In the genomic region with DNA sequence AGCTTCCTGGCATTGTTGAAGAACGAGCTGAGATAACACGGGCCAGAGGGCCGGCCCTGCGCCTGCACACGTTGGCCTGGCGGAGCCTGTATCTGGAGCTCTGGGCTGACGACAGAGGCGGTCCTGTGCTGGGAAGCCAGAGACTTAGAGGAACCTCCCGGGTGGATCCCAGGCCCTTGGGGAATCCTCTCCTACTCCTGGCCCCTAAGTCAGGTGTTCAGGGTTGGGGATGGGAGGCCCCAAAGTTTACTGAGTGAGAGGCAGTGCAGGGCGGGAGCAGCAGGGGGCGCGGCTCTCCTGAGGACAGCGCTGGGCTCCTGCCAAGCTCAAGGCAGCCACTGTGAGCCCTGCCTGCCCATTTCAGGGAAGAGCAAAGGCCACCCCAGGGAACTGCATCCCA, we compare ENCODE assay signal across 9 cellular contexts. TPM values are rescaled to one million over a fixed set of nuclear protein-coding genes. Genes with fewer than 3 reads are reported as not detected.
DNase-seq lines count a peak whose midpoint lies in the region; ATAC-seq and TF ChIP-seq lines count a peak whose summit lies in the region.
"Had no signal": no experiment of that assay in that cellular context is flagged by ENCODE, and none has a peak within 500 bp of the region (broad histone marks: within the 10 kb centered on the region; RNA-seq: fewer than 3 reads in every experiment).

No MANE protein-coding gene starts in this region.

- H4K20me1 ChIP-seq in Loucy (ENCODE audit: insufficient read depth, low read length, poor library complexity, severe bottlenecking) = no peaks in the 10 kb centered on the region

- no peak overlapping the region for H3K4me3 Mint-ChIP-seq in activated CD4-positive, alpha-beta memory T cell treated with anti-CD3 and anti-CD28 coated beads for 36 hours
- H3K4me3 Mint-ChIP-seq: dendritic cell treated with granulocyte-macrophage colony-stimulating factor and Interleukin-4, amounts not matched to agents 40 ng/mL and 50 ng/mL, for 4 days had no signal

- no peaks in the 10 kb centered on the region for H3K79me2 ChIP-seq in Loucy (ENCODE audit: insufficient read depth, low read length)

- H3K9me3 ChIP-seq in Loucy (ENCODE audit: insufficient read depth, low read depth, low read length) = no peaks in the 10 kb centered on the region

- H3K4me3 ChIP-seq in Loucy (ENCODE audit: low read length, poor library complexity, severe bottlenecking) (no peak overlapping the region), dorsolateral prefrontal cortex (no peak overlapping the region)

- no peaks in the 10 kb centered on the region for H3K4me1 ChIP-seq in Loucy (ENCODE audit: insufficient read depth, low read length, poor library complexity, severe bottlenecking)

- no peak overlapping the region for H2AFZ ChIP-seq in Loucy (ENCODE audit: low read length)

- no peaks in the 10 kb centered on the region for H3K36me3 Mint-ChIP-seq in activated CD4-positive, alpha-beta memory T cell treated with anti-CD3 and anti-CD28 coated beads for 36 hours

- H3K36me3 ChIP-seq in Loucy (ENCODE audit: insufficient read depth, low read length) = no peaks in the 10 kb centered on the region

- H3F3A ChIP-seq in Loucy (ENCODE audit: low read depth) = no peaks in the 10 kb centered on the region

- ATAC-seq in left cardiac atrium = peak; percentile 54 to 70
- ATAC-seq in GM21825 (IDR thresholded peaks at IDR 0.05; ENCODE audit: unreplicated experiment) = no peak

- CTCF ChIA-PET in activated CD4-positive, alpha-beta memory T cell treated with anti-CD3 and anti-CD28 coated beads for 36 hours (lab: Charles Lee) = interaction anchor here (0.7 to 2.7 kb wide), 10 partner anchors 9 to 332 kb away, joined by 3 to 8 read pairs (median 3); no protein-coding TSS in a partner anchor

- TF ChIP-seq CTCF in Loucy (conservative IDR thresholded peaks at IDR 0.05; ENCODE audit: low read length) (peak; percentile 49), dorsolateral prefrontal cortex (IDR thresholded peaks at IDR 0.05 in 54 of 56, conservative IDR thresholded peaks at IDR 0.05 in 2 of 56; ENCODE audit: low read depth in 1 of 56, partially characterized antibody in 56 of 56) (peak in 22 of 56 donors; percentile 7 to 32 (median 18))

- POLR2A ChIA-PET in activated CD4-positive, alpha-beta memory T cell treated with anti-CD3 and anti-CD28 coated beads for 36 hours (lab: Charles Lee) = no interaction called here

- H3K4me2 ChIP-seq in Loucy (ENCODE audit: low read depth, low read length, poor library complexity, severe bottlenecking) = no peak overlapping the region

- no peak overlapping the region for H3K27ac Mint-ChIP-seq in activated CD4-positive, alpha-beta memory T cell treated with anti-CD3 and anti-CD28 coated beads for 36 hours
- H3K27ac Mint-ChIP-seq: dendritic cell treated with granulocyte-macrophage colony-stimulating factor and Interleukin-4, amounts not matched to agents 40 ng/mL and 50 ng/mL, for 4 days had no signal

- no peak overlapping the region for H3K27ac ChIP-seq in dorsolateral prefrontal cortex

- no peaks in the 10 kb centered on the region for H3K9me3 Mint-ChIP-seq in activated CD4-positive, alpha-beta memory T cell treated with anti-CD3 and anti-CD28 coated beads for 36 hours
- H3K9me3 Mint-ChIP-seq: dendritic cell treated with granulocyte-macrophage colony-stimulating factor and Interleukin-4, amounts not matched to agents 40 ng/mL and 50 ng/mL, for 4 days had no signal

- peaks cover 29% of the 10 kb centered on the region for H3K27me3 Mint-ChIP-seq in activated CD4-positive, alpha-beta memory T cell treated with anti-CD3 and anti-CD28 coated beads for 36 hours

- no peaks in the 10 kb centered on the region for H3K4me1 Mint-ChIP-seq in activated CD4-positive, alpha-beta memory T cell treated with anti-CD3 and anti-CD28 coated beads for 36 hours (ENCODE audit: low read depth)

- H3K9ac ChIP-seq in Loucy (ENCODE audit: low read depth, low read length, poor library complexity, severe bottlenecking) = no peak overlapping the region

- DNase-seq in stimulated activated CD4-positive, alpha-beta T cell treated with anti-CD3 and anti-CD28 coated beads, Interleukin-15, amount 100 ng/mL, for 24 hours = peak; percentile 54
- DNase-seq in stimulated activated CD4-positive, alpha-beta T cell treated with anti-CD3 and anti-CD28 coated beads, Interleukin-4, amount 100 ng/mL, for 4 hours = no peak
- peak; percentile 58 for DNase-seq in activated CD4-positive, alpha-beta memory T cell treated with anti-CD3 and anti-CD28 coated beads for 36 hours
- peak; percentile 91 for DNase-seq in left cardiac atrium
- peak; percentile 11 to 23 for DNase-seq in stimulated activated CD4-positive, alpha-beta T cell treated with anti-CD3 and anti-CD28 coated beads, Interleukin-15, amount 100 ng/mL, for 48 hours (ENCODE audit: low read depth in 2 of 2)
- DNase-seq in dorsolateral prefrontal cortex = no peak

- H3K9me2 ChIP-seq in Loucy (replicated peaks; ENCODE audit: low read depth, low read length) = no peaks in the 10 kb centered on the region

- intact Hi-C loops in activated CD4-positive, alpha-beta memory T cell treated with anti-CD3 and anti-CD28 coated beads for 36 hours (cut with micrococcal nuclease) = loop anchor here (1.0 kb wide), 2 partner anchors 25 to 136 kb away; no protein-coding TSS in a partner anchor
- intact Hi-C loops in left cardiac atrium (cut with DNase I) = no loop called here
- intact Hi-C loops in dorsolateral prefrontal cortex (cut with DNase I) = no loop called here

- H3K27me3 ChIP-seq in Loucy (ENCODE audit: insufficient read depth, low read length, poor library complexity, severe bottlenecking) (no peaks in the 10 kb centered on the region), dorsolateral prefrontal cortex (peaks cover 0 to 31% (median 18%) of the 10 kb centered on the region in 45 donors)

RNA-seq across cellular contexts. Expression of gene HTRA3, which starts 2.5 kb away (rescaled TPM):
- not detected for total RNA-seq in activated CD4-positive, alpha-beta memory T cell treated with anti-CD3 and anti-CD28 coated beads for 36 hours
- 10 to 100 TPM; 48.5 to 78.2 TPM for total RNA-seq in left cardiac atrium
- 1 to 10 TPM in 13 of 120 experiments, under 1 TPM in 94, not detected in 13; 0.16 to 3.3 (median 0.52) TPM for total RNA-seq in dorsolateral prefrontal cortex

Comparison
In these comparisons a context has a peak if more than half of its experiments do, and no peak if none do; other contexts are left out.
1. DNase-seq: peak in stimulated activated CD4-positive, alpha-beta T cell treated with anti-CD3 and anti-CD28 coated beads, Interleukin-15, amount 100 ng/mL, for 24 hours (single experiment), activated CD4-positive, alpha-beta memory T cell treated with anti-CD3 and anti-CD28 coated beads for 36 hours (single experiment), left cardiac atrium (single experiment) and stimulated activated CD4-positive, alpha-beta T cell treated with anti-CD3 and anti-CD28 coated beads, Interleukin-15, amount 100 ng/mL, for 48 hours (2 of 2); none in stimulated activated CD4-positive, alpha-beta T cell treated with anti-CD3 and anti-CD28 coated beads, Interleukin-4, amount 100 ng/mL, for 4 hours (0 of 2) and dorsolateral prefrontal cortex (0 of 10).
2. RNA of gene HTRA3, which starts 2.5 kb away (total RNA-seq): 48.5 to 78.2 TPM in left cardiac atrium; 0.16 to 3.3 TPM in dorsolateral prefrontal cortex and not detected in activated CD4-positive, alpha-beta memory T cell treated with anti-CD3 and anti-CD28 coated beads for 36 hours; every median in the first group is over 10 times any median in the second.